ENCODE assay signal across 10 cellular contexts in genomic region chr1:162538815-162539431, GRCh38. TPM values are rescaled to one million over a fixed set of nuclear protein-coding genes. Genes with fewer than 3 reads are reported as not detected.
DNase-seq lines count a peak whose midpoint lies in the region; ATAC-seq and TF ChIP-seq lines count a peak whose summit lies in the region.
"Had no signal": no experiment of that assay in that cellular context is flagged by ENCODE, and none has a peak within 500 bp of the region (broad histone marks: within the 10 kb centered on the region; RNA-seq: fewer than 3 reads in every experiment).

No MANE protein-coding gene starts in this region.

- no peak for TF ChIP-seq EP300 in Ishikawa (IDR thresholded peaks at IDR 0.05; ENCODE audit: borderline replicate concordance)

- DNase-seq in BJ (ENCODE audit: low read depth) (peak; percentile 91), amniotic epithelial cell (ENCODE audit: low read depth) (peak; percentile 95), kidney glomerular epithelial cell (lab: John Stamatoyannopoulos, UW) (peak; percentile 96), HAP-1 (ENCODE audit: low spot score in 2 of 2) (no peak)
- no peak for DNase-seq in stimulated activated CD8-positive, alpha-beta memory T cell treated with anti-CD3 and anti-CD28 coated beads, Interleukin-4, amount 100 ng/mL, for 48 hours
- DNase-seq: stimulated activated CD4-positive, alpha-beta T cell treated with anti-CD3 and anti-CD28 coated beads, Interleukin-4, amount 100 ng/mL, for 24 hours; upper lobe of right lung had no signal

- in situ Hi-C loops in HAP-1 (cut with MboI; ENCODE audit: low sequenced_read_pairs), result no loop called here

- TF ChIP-seq RAD21 in Ishikawa (IDR thresholded peaks at IDR 0.05; ENCODE audit: low read depth), result no peak

- POLR2A ChIA-PET in BJ (lab: Charles Lee), result no interaction called here

- CTCF ChIA-PET in BJ (lab: Yijun Ruan, JAX), result no interaction called here

- no peaks in the 10 kb centered on the region for H3K9me3 ChIP-seq in HAP-1
- H3K9me3 ChIP-seq: upper lobe of right lung had no signal

- no peak for TF ChIP-seq CTCF in BJ (IDR thresholded peaks at IDR 0.05; ENCODE audit: insufficient read depth, low read depth, low read length)

- H3K36me3 ChIP-seq in BJ (ENCODE audit: control insufficient read depth, insufficient read depth, low read length) (no peaks in the 10 kb centered on the region), HAP-1 (replicated peaks) (no peaks in the 10 kb centered on the region)
- H3K36me3 ChIP-seq: upper lobe of right lung had no signal

- H3K27me3 ChIP-seq in BJ (ENCODE audit: control insufficient read depth, insufficient read depth, low read length) (no peaks in the 10 kb centered on the region), HAP-1 (ENCODE audit: low read depth) (no peaks in the 10 kb centered on the region)
- H3K27me3 ChIP-seq: upper lobe of right lung had no signal

- no peak overlapping the region for H3K4me3 ChIP-seq in BJ (ENCODE audit: low read depth, low read length)
- H3K4me3 ChIP-seq in HAP-1, result no peak overlapping the region
- H3K4me3 ChIP-seq: upper lobe of right lung had no signal

- H3K4me1 ChIP-seq in HAP-1, result no peaks in the 10 kb centered on the region

- ATAC-seq in GM18870 (IDR thresholded peaks at IDR 0.05; ENCODE audit: unreplicated experiment), result no peak
- ATAC-seq in GM18520 (IDR thresholded peaks at IDR 0.05; ENCODE audit: unreplicated experiment), result no peak
- ATAC-seq: upper lobe of right lung had no signal

TF ChIP-seq in Ishikawa, 13 proteins besides CTCF, POLR2A, EP300 and RAD21:
- peak; percentile 54; the same call in 1 of the 2 replicates for TF ChIP-seq TEAD4 (IDR thresholded peaks at IDR 0.05)
- no peak for TF ChIP-seq YY1 (IDR thresholded peaks at IDR 0.05; ENCODE audit: low read depth)

RNA-seq across cellular contexts. Expression of gene UAP1, which starts 22.6 kb away (rescaled TPM):
- 33.6 and 70.4 TPM in 2 replicates for polyA plus RNA-seq in BJ (2011; rRNA removed)
- polyA minus RNA-seq in BJ (2011; rRNA and poly(A)+ RNA removed), result 25.2 and 29.1 TPM in 2 replicates

RNA-seq across cellular contexts. Expression of gene UHMK1, which starts 41.3 kb away (rescaled TPM):
- polyA plus RNA-seq in BJ (2011; rRNA removed), result 16.9 and 37.5 TPM in 2 replicates
- 33.4 and 34.1 TPM in 2 replicates for polyA minus RNA-seq in BJ (2011; rRNA and poly(A)+ RNA removed)

Comparison
In these comparisons a context has a peak if more than half of its experiments do, and no peak if none do; other contexts are left out.
1. DNase-seq: peak in BJ (single experiment), amniotic epithelial cell (single experiment) and kidney glomerular epithelial cell (single experiment); none in stimulated activated CD8-positive, alpha-beta memory T cell treated with anti-CD3 and anti-CD28 coated beads, Interleukin-4, amount 100 ng/mL, for 48 hours (single experiment) and HAP-1 (0 of 2).